In the genomic region with DNA sequence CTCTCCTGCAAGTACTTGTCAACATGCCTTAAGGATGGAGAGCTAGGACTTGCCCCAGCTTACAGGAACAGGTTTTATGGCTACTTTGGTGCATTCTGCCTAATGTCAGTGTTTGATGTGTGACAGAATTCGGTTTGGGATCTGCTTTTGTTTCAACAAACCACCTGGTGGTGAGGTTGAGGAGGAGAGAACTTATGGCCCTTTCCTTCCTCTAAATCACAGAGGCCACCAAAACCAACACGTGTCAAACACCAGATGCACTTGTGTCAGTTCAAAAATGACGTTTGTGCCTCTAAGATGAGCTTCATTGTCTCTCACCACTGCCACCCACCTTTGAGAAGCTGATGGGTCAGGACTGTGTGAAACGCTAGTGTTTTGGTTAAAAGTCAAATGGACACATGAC, we compare ENCODE assay signal across 9 cellular contexts.
A peak's percentile ranks its signal among the peaks of the same experiment; 100 is the strongest.
DNase-seq lines count a peak whose midpoint lies in the region; ATAC-seq lines count a peak whose summit lies in the region.
"Had no signal": no experiment of that assay in that cellular context is flagged by ENCODE, and none has a peak within 500 bp of the region (broad histone marks: within the 10 kb centered on the region; RNA-seq: fewer than 3 reads in every experiment).

No MANE protein-coding gene starts in this region.

- H3K27ac Mint-ChIP-seq in T-helper 17 cell = peak overlapping the region; percentile 11

- no peak overlapping the region for H3K27ac ChIP-seq in BLaER1
- H3K27ac ChIP-seq: C4-2B had no signal

- peak overlapping the region; percentile 22; the same call in 1 of the 2 replicates for H3K4me2 ChIP-seq in BLaER1

- DNase-seq in T-helper 17 cell = no peak
- DNase-seq in NCI-H2227 treated with DMSO at 0.1 percent for 48 hours (lab: John Stamatoyannopoulos, UW) = no peak
- DNase-seq in NCI-H82 (lab: John Stamatoyannopoulos, UW) = no peak
- no peak for DNase-seq in NK-92 treated with Interleukin-12 subunit alpha and Interleukin-12 subunit beta, amount 100 ng/mL, for 24 hours (lab: John Stamatoyannopoulos, UW)
- DNase-seq in effector CD8-positive, alpha-beta T cell (lab: John Stamatoyannopoulos, UW) = no peak

- H3K36me3 ChIP-seq in BLaER1 = 0 out of 2 replicates have a peak, but pooled peaks cover 6% of the 10 kb centered on the region

- no peaks in the 10 kb centered on the region for H3K27me3 ChIP-seq in BLaER1

- H3K4me1 ChIP-seq in BLaER1 = peaks cover 11% of the 10 kb centered on the region

- peaks cover 42% of the 10 kb centered on the region for H3K4me1 Mint-ChIP-seq in T-helper 17 cell

- no peaks in the 10 kb centered on the region for H3K36me3 Mint-ChIP-seq in T-helper 17 cell (ENCODE audit: low read depth)

- no peak overlapping the region for H3K4me3 Mint-ChIP-seq in T-helper 17 cell

- no peak overlapping the region for H3K9ac ChIP-seq in BLaER1

- H4K20me1 ChIP-seq in BLaER1 = no peaks in the 10 kb centered on the region

- ATAC-seq in GM19023 (IDR thresholded peaks at IDR 0.05; ENCODE audit: unreplicated experiment) = peak; percentile 67
- ATAC-seq in HG02938 (IDR thresholded peaks at IDR 0.05; ENCODE audit: unreplicated experiment) = peak; percentile 65
- ATAC-seq in T-helper 17 cell = peak; percentile 51

- H3K27me3 Mint-ChIP-seq in T-helper 17 cell = no peaks in the 10 kb centered on the region

- H3K4me3 ChIP-seq in BLaER1 = no peak overlapping the region

- H3K9me3 ChIP-seq in BLaER1 (no peaks in the 10 kb centered on the region), T-helper 17 cell (ENCODE audit: control insufficient read depth, low read length, poor library complexity, severe bottlenecking) (no peaks in the 10 kb centered on the region)
